Comparison of ENCODE assay signal across 2 cellular contexts in the genomic region with DNA sequence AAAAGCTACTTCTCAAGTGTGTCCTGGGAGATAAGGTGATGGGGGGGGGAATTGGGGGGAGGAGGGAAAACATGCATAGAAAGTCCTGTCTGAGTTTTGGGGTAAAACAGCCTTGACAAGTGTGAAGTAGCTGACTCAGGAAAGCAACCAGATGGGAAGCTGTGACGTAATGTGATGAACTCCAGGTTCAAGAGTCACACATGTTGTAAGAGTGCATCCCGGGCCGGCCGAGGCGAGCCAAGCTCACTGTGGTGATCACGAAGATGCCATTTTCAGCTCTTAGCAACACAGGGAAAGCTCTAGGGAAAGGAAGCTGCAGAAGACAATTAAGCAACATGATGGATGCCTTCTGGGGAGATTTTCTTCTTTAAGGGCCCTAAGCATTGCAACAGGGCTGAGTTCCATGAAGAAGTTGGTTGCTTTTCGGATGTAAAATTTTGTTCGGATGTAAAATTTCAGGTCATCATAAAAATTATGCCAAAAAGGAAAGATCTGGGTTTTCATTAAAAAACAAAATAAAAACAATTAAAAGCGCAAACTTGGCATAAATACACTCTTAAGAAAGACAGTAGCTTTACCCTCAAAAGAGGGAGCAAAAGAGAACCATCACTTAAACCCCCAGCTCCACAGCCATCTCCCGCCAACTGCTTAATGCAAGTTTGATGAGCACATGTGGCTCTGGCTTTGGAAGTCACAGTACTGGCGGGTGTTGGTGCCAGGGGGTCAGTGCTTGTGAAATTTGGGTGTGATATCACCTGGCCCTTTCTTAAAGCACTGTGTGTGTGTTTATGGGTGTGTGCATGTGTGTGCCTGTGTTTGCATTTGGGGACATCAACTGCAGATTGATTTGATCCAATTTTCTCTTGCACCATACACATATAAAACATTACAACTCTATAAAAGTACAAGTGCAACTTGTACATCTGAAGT.
A peak's percentile ranks its signal among the peaks of the same experiment; 100 is the strongest.
TF ChIP-seq lines count a peak whose summit lies in the region.

No MANE protein-coding gene starts in this region.

TF ChIP-seq in K562, 482 proteins besides CTCF, POLR2A, EP300 and RAD21 (continued from another document):
- TF ChIP-seq, protein P1, sequence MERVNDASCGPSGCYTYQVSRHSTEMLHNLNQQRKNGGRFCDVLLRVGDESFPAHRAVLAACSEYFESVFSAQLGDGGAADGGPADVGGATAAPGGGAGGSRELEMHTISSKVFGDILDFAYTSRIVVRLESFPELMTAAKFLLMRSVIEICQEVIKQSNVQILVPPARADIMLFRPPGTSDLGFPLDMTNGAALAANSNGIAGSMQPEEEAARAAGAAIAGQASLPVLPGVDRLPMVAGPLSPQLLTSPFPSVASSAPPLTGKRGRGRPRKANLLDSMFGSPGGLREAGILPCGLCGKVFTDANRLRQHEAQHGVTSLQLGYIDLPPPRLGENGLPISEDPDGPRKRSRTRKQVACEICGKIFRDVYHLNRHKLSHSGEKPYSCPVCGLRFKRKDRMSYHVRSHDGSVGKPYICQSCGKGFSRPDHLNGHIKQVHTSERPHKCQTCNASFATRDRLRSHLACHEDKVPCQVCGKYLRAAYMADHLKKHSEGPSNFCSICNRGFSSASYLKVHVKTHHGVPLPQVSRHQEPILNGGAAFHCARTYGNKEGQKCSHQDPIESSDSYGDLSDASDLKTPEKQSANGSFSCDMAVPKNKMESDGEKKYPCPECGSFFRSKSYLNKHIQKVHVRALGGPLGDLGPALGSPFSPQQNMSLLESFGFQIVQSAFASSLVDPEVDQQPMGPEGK (CRISPR knock-in tag; IDR thresholded peaks at IDR 0.05; ENCODE audit: borderline replicate concordance), result no peak
- TF ChIP-seq MAFG (tag; conservative IDR thresholded peaks at IDR 0.05), result peak; percentile 32; the same call in 1 of the 2 replicates
- no peak for TF ChIP-seq ETV6 (IDR thresholded peaks at IDR 0.05; ENCODE audit: borderline replicate concordance in 1 of 2, low read depth in 2 of 2, low read length in 1 of 2)
- TF ChIP-seq ETV6 (CRISPR knock-in tag; IDR thresholded peaks at IDR 0.05; ENCODE audit: borderline replicate concordance), result no peak
- no peak for TF ChIP-seq CHCHD3 (CRISPR knock-in tag; IDR thresholded peaks at IDR 0.05)
- peak; percentile 44 for TF ChIP-seq C11orf30 (IDR thresholded peaks at IDR 0.05; ENCODE audit: low read depth)
- TF ChIP-seq MAFK (IDR thresholded peaks at IDR 0.05; ENCODE audit: low read length), result 0 out of 2 replicates have a peak, but pooled peaks have one; percentile 8
- TF ChIP-seq, protein P2, sequence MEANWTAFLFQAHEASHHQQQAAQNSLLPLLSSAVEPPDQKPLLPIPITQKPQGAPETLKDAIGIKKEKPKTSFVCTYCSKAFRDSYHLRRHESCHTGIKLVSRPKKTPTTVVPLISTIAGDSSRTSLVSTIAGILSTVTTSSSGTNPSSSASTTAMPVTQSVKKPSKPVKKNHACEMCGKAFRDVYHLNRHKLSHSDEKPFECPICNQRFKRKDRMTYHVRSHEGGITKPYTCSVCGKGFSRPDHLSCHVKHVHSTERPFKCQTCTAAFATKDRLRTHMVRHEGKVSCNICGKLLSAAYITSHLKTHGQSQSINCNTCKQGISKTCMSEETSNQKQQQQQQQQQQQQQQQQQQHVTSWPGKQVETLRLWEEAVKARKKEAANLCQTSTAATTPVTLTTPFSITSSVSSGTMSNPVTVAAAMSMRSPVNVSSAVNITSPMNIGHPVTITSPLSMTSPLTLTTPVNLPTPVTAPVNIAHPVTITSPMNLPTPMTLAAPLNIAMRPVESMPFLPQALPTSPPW (CRISPR knock-in tag; IDR thresholded peaks at IDR 0.05), result peak; percentile 12; the same call in 1 of the 2 replicates
TF ChIP-seq in K562: peak in this region for 6.

TF ChIP-seq in liver, 16 proteins besides CTCF, POLR2A, EP300 and RAD21:
- TF ChIP-seq, protein P3, sequence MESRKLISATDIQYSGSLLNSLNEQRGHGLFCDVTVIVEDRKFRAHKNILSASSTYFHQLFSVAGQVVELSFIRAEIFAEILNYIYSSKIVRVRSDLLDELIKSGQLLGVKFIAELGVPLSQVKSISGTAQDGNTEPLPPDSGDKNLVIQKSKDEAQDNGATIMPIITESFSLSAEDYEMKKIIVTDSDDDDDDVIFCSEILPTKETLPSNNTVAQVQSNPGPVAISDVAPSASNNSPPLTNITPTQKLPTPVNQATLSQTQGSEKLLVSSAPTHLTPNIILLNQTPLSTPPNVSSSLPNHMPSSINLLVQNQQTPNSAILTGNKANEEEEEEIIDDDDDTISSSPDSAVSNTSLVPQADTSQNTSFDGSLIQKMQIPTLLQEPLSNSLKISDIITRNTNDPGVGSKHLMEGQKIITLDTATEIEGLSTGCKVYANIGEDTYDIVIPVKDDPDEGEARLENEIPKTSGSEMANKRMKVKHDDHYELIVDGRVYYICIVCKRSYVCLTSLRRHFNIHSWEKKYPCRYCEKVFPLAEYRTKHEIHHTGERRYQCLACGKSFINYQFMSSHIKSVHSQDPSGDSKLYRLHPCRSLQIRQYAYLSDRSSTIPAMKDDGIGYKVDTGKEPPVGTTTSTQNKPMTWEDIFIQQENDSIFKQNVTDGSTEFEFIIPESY (IDR thresholded peaks at IDR 0.05), result no peak
- TF ChIP-seq TAF1 (conservative IDR thresholded peaks at IDR 0.05) (no peak), NR2F2 (IDR thresholded peaks at IDR 0.05) (no peak), RXRA (IDR thresholded peaks at IDR 0.05) (peak; percentile 52 to 68), FOXA1 (IDR thresholded peaks at IDR 0.05) (no peak), HNF4A (conservative IDR thresholded peaks at IDR 0.05) (peak; percentile 41 to 46)
- TF ChIP-seq, protein P4, sequence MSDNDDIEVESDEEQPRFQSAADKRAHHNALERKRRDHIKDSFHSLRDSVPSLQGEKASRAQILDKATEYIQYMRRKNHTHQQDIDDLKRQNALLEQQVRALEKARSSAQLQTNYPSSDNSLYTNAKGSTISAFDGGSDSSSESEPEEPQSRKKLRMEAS (IDR thresholded peaks at IDR 0.05), result no peak
